22 cellular contexts compared by ENCODE assay signal in the genomic region with DNA sequence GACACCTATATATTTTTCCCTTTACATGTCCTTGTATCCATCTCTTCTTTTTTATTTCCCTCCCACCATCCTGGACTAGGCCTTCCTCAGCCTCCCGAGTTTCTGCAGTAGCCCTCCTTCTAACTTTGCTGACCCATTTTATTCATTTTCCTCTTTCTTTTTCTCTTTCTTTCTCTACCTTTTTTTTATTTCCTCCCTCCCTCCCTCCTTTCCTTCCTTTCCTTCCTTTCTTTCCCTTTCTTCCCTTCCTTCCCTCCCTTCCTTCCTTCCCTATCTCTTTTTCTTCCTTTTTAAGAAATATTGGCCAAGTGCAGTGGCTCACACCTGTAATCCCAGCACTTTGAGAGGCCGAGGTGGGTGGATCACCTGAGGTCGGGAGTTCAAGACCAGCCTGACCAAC.
"Had no signal": no experiment of that assay in that cellular context is flagged by ENCODE, and none has a peak within 500 bp of the region (broad histone marks: within the 10 kb centered on the region; RNA-seq: fewer than 3 reads in every experiment).

No MANE protein-coding gene starts in this region.

- H3K36me3 Mint-ChIP-seq: mesothelial cell of epicardium, naive B cell had no signal

- H3K4me3 Mint-ChIP-seq: effector memory CD8-positive, alpha-beta T cell; endodermal cell; mesothelial cell of epicardium had no signal

- H3K4me3 ChIP-seq: coronary artery, esophagus squamous epithelium, gastrocnemius medialis, heart right ventricle, left lung, lower lobe of right lung, mucosa of descending colon had no signal

- ATAC-seq: effector memory CD8-positive, alpha-beta T cell; esophagus mucosa; gastrocnemius medialis; heart right ventricle; left cardiac atrium; left lung; left ventricle myocardium superior; lower lobe of right lung; mucosa of descending colon had no signal

- H3K9me3 ChIP-seq: esophagus squamous epithelium, gastrocnemius medialis, heart right ventricle, left lung, lower lobe of right lung, mucosa of descending colon had no signal

- H3K27ac ChIP-seq: coronary artery, epithelial cell of prostate, esophagus squamous epithelium, gastrocnemius medialis, heart right ventricle, left lung, lower lobe of right lung had no signal

- H3K36me3 ChIP-seq: esophagus squamous epithelium, gastrocnemius medialis, heart right ventricle, left lung, lower lobe of right lung had no signal

- H3K27me3 ChIP-seq: esophagus squamous epithelium, gastrocnemius medialis, heart right ventricle, left lung had no signal

- DNase-seq: effector CD8-positive, alpha-beta T cell; effector memory CD8-positive, alpha-beta T cell; endodermal cell; esophagus squamous epithelium; foreskin fibroblast; foreskin melanocyte; gastrocnemius medialis; glutamatergic neuron; head of caudate nucleus; heart right ventricle; hippocampal formation; left cardiac atrium; left lung; left ventricle myocardium superior; lower lobe of right lung; mesenchymal stem cell; mucosa of descending colon; naive B cell had no signal

- H3K9me3 Mint-ChIP-seq: effector memory CD8-positive, alpha-beta T cell; endodermal cell; mesothelial cell of epicardium; naive B cell had no signal

- H3K27me3 Mint-ChIP-seq: effector memory CD8-positive, alpha-beta T cell had no signal

- H3K27ac Mint-ChIP-seq: effector memory CD8-positive, alpha-beta T cell; endodermal cell; mesothelial cell of epicardium had no signal
